In genomic region chr22:29385305-29385704, GRCh38 we compare ENCODE assay signal across 17 cellular contexts. TPM values are rescaled to one million over a fixed set of nuclear protein-coding genes. Genes with fewer than 3 reads are reported as not detected.
DNase-seq lines count a peak whose midpoint lies in the region; ATAC-seq and TF ChIP-seq lines count a peak whose summit lies in the region.
"Had no signal": no experiment of that assay in that cellular context is flagged by ENCODE, and none has a peak within 500 bp of the region (broad histone marks: within the 10 kb centered on the region; RNA-seq: fewer than 3 reads in every experiment).

No MANE protein-coding gene starts in this region.

- peak overlapping the region; percentile 90 to 95 for H3K27ac Mint-ChIP-seq in natural killer cell

- WGBS in body of pancreas, 2 donors = 19 to 30% methylated on average over 2 of the region's 2 CpGs

- H3K4me1 ChIP-seq in BLaER1 treated with 17β-estradiol and CSF1 and Interleukin-3, amounts not matched to agents 10 nM and 100 nM = peaks cover 75 to 82% (median 79%) of the 10 kb centered on the region in 10 experiments
- H3K4me1 ChIP-seq in HEK293 (ENCODE audit: control insufficient read depth, insufficient read depth, low read length) (peaks cover 6% of the 10 kb centered on the region; the same call in 1 of the 2 replicates), body of pancreas (peaks cover 83% of the 10 kb centered on the region)

- H3K27me3 ChIP-seq in BLaER1 treated with 17β-estradiol and CSF1 and Interleukin-3, amounts not matched to agents 10 nM and 100 nM = no peaks in the 10 kb centered on the region
- no peaks in the 10 kb centered on the region for H3K27me3 ChIP-seq in body of pancreas
- H3K27me3 ChIP-seq: MG63 had no signal

- H3K9me3 ChIP-seq in BLaER1 treated with 17β-estradiol and CSF1 and Interleukin-3, amounts not matched to agents 10 nM and 100 nM (replicated peaks in 1 of 11) = no peaks in the 10 kb centered on the region
- H3K9me3 ChIP-seq in HEK293 (ENCODE audit: control insufficient read depth, insufficient read depth, low read depth, low read length) (no peaks in the 10 kb centered on the region), body of pancreas (no peaks in the 10 kb centered on the region)
- H3K9me3 ChIP-seq: MG63 had no signal

- TF ChIP-seq CTCF in HEK293 (tag by site-specific recombination; IDR thresholded peaks at IDR 0.05) (no peak), body of pancreas (IDR thresholded peaks at IDR 0.05) (no peak), natural killer cell (IDR thresholded peaks at IDR 0.05) (no peak), RWPE1 (conservative IDR thresholded peaks at IDR 0.05; ENCODE audit: low read depth) (no peak)

- H3K36me3 Mint-ChIP-seq in natural killer cell = no peaks in the 10 kb centered on the region

- H3K9me3 Mint-ChIP-seq in natural killer cell = no peaks in the 10 kb centered on the region
- H3K9me3 Mint-ChIP-seq: effector memory CD8-positive, alpha-beta T cell had no signal

- H3K27ac ChIP-seq in BLaER1 treated with 17β-estradiol and CSF1 and Interleukin-3, amounts not matched to agents 10 nM and 100 nM = peak overlapping the region; percentile 28 to 77 (median 55)
- no peak overlapping the region for H3K27ac ChIP-seq in HEK293 (ENCODE audit: extremely low read depth, low read depth, low read length)
- H3K27ac ChIP-seq in body of pancreas = peak overlapping the region in 3 of 4 donors; percentile 63 to 95 (median 89)
- no peak overlapping the region for H3K27ac ChIP-seq in RWPE1

- ATAC-seq in body of pancreas = no peak
- ATAC-seq in natural killer cell = no peak
- no peak for ATAC-seq in HG02981 (IDR thresholded peaks at IDR 0.05; ENCODE audit: unreplicated experiment)
- ATAC-seq: effector memory CD8-positive, alpha-beta T cell; left lobe of liver had no signal

- H3K4me3 Mint-ChIP-seq in natural killer cell = no peak overlapping the region
- H3K4me3 Mint-ChIP-seq: effector memory CD8-positive, alpha-beta T cell had no signal

- POLR2A ChIA-PET in HEK293 (lab: Yijun Ruan, JAX) = interaction anchor here (0.6 kb wide), 1 partner anchor 42 kb away, joined by 3 read pairs; no protein-coding TSS in a partner anchor
- POLR2A ChIA-PET in RWPE1 (lab: Yijun Ruan, JAX; ENCODE audit: low non-redundant PET) = no interaction called here

- no peak for TF ChIP-seq POLR2A in body of pancreas (IDR thresholded peaks at IDR 0.05)

- peak overlapping the region in 10 of 11 experiments; percentile 1 to 62 (median 25); a peak in 11 of 22 replicates for H3K9ac ChIP-seq in BLaER1 treated with 17β-estradiol and CSF1 and Interleukin-3, amounts not matched to agents 10 nM and 100 nM

- CTCF ChIA-PET in HEK293 (lab: Yijun Ruan, JAX) (interaction anchor here (0.6 to 1.4 kb wide), 6 partner anchors 10 to 773 kb away, joined by 3 to 4 read pairs (median 4); no protein-coding TSS in a partner anchor), RWPE1 (lab: Yijun Ruan, JAX) (no interaction called here)

- peak overlapping the region in 4 of 10 experiments; percentile 8 to 30 (median 16); a peak in 5 of 20 replicates for H3K4me3 ChIP-seq in BLaER1 treated with 17β-estradiol and CSF1 and Interleukin-3, amounts not matched to agents 10 nM and 100 nM
- H3K4me3 ChIP-seq in HEK293 (ENCODE audit: low read depth, low read length) = no peak overlapping the region
- no peak overlapping the region for H3K4me3 ChIP-seq in body of pancreas
- H3K4me3 ChIP-seq: MG63 had no signal

- H3K36me3 ChIP-seq in BLaER1 treated with 17β-estradiol and CSF1 and Interleukin-3, amounts not matched to agents 10 nM and 100 nM = peaks cover 6 to 42% (median 21%) of the 10 kb centered on the region in 11 experiments; a peak in 15 of 22 replicates
- H3K36me3 ChIP-seq in HEK293 (ENCODE audit: control insufficient read depth in 2 of 2, insufficient read depth in 1 of 2, low read length in 2 of 2) (peaks cover 13 to 53% of the 10 kb centered on the region in 2 experiments; a peak in 2 of 3 replicates), body of pancreas (replicated peaks in 1 of 2; ENCODE audit: insufficient read depth in 1 of 2, low read depth in 2 of 2) (no peaks in the 10 kb centered on the region)

- H3K27me3 Mint-ChIP-seq in natural killer cell (ENCODE audit: low read depth in 2 of 2) = no peaks in the 10 kb centered on the region
- H3K27me3 Mint-ChIP-seq: effector memory CD8-positive, alpha-beta T cell had no signal

- intact Hi-C loops in body of pancreas (cut with DNase I) (no loop called here), natural killer cell (cut with micrococcal nuclease) (no loop called here)

- peaks cover 59 to 76% of the 10 kb centered on the region in 2 donors for H3K4me1 Mint-ChIP-seq in natural killer cell

- H4K20me1 ChIP-seq in BLaER1 treated with 17β-estradiol and CSF1 and Interleukin-3, amounts not matched to agents 10 nM and 100 nM = peaks cover 26 to 69% (median 57%) of the 10 kb centered on the region in 11 experiments

- peak overlapping the region; percentile 85 to 99 (median 93) for H3K4me2 ChIP-seq in BLaER1 treated with 17β-estradiol and CSF1 and Interleukin-3, amounts not matched to agents 10 nM and 100 nM

- DNase-seq in body of pancreas = no peak
- DNase-seq in natural killer cell = no peak
- no peak for DNase-seq in RWPE1 (ENCODE audit: low spot score)
- DNase-seq in stimulated activated CD4-positive, alpha-beta T cell treated with anti-CD3 and anti-CD28 coated beads, Interleukin-4, amount 100 ng/mL, for 24 hours = no peak
- no peak for DNase-seq in HCEC 1CT
- DNase-seq: activated T-cell treated with anti-CD3 and anti-CD28 coated beads, Interleukin-2, amount 50 U/mL, for 1 hour; effector memory CD8-positive, alpha-beta T cell; MG63; NCI-H345; stimulated activated CD4-positive, alpha-beta T cell treated with anti-CD3 and anti-CD28 coated beads, Interleukin-15, amount 100 ng/mL, for 24 hours had no signal

TF ChIP-seq in HEK293, 187 proteins besides CTCF, POLR2A, EP300 and RAD21:
- no peak for TF ChIP-seq ZNF433 (tag by site-specific recombination; IDR thresholded peaks at IDR 0.05; ENCODE audit: low read depth)
- peak; percentile 63; the same call in 1 of the 2 replicates for TF ChIP-seq GLI4 (tag by site-specific recombination; IDR thresholded peaks at IDR 0.05)

RNA-seq across cellular contexts. Expression of gene AP1B1, which starts 3.1 kb away (rescaled TPM):
- total RNA-seq in body of pancreas = 10 to 100 TPM; 45.5 to 66.9 TPM
- total RNA-seq in natural killer cell = 10 to 100 TPM; 54.0 to 56.1 (median 54.3) TPM

RNA-seq across cellular contexts. Expression of gene RFPL1, which starts 53.1 kb away (rescaled TPM):
- total RNA-seq in body of pancreas (not detected), natural killer cell (not detected)
- total RNA-seq: astrocyte, glomerular endothelial cell, omental fat pad had no signal

Comparison
In these comparisons a context has a peak if more than half of its experiments do, and no peak if none do; other contexts are left out.
1. H3K27ac ChIP-seq: peak in BLaER1 treated with 17β-estradiol and CSF1 and Interleukin-3, amounts not matched to agents 10 nM and 100 nM (11 of 11) and body of pancreas (3 of 4); none in HEK293 (single experiment) and RWPE1 (single experiment).